8 cellular contexts compared by ENCODE assay signal in the genomic region with DNA sequence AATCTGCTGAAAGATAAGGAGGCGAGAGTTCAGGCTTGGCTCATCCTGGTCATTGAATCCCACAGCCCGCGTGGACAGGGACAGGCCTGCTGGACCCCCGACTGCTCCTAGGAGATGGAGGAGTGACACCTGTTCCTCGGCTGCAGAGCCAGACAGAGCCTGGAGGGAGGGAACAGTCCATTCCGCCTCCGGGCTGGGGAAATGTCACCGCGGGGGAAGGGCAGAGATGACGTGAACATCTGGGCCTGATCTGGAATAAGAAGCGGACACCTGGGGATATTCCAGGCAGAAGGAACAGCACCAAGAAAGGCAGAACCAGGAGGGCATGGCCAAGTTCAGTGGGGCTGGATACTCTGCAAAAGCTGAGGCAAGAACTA. TPM values are rescaled to one million over a fixed set of nuclear protein-coding genes. Genes with fewer than 3 reads are reported as not detected.
DNase-seq lines count a peak whose midpoint lies in the region; ATAC-seq and TF ChIP-seq lines count a peak whose summit lies in the region.

No MANE protein-coding gene starts in this region.

- TF ChIP-seq CTCF in progenitor cell of endocrine pancreas (IDR thresholded peaks at IDR 0.05; ENCODE audit: unreplicated experiment) = no peak

- peaks cover 8% of the 10 kb centered on the region for H3K36me3 ChIP-seq in effector memory CD4-positive, alpha-beta T cell (ENCODE audit: control insufficient read depth, insufficient read depth, low read length)

- DNase-seq in ELF-1 (ENCODE audit: low read depth, low spot score) = peak; percentile 47
- DNase-seq in NCI-H69 (lab: John Stamatoyannopoulos, UW) = peak; percentile 24
- DNase-seq in effector memory CD4-positive, alpha-beta T cell = no peak
- no peak for DNase-seq in progenitor cell of endocrine pancreas (ENCODE audit: low spot score, unreplicated experiment)
- no peak for DNase-seq in occipital lobe (lab: John Stamatoyannopoulos, UW)
- no peak for DNase-seq in activated effector memory CD4-positive, alpha-beta T cell treated with anti-CD3 and anti-CD28 coated beads, Interleukin-2, amount 50 U/mL, for 16 hours
- DNase-seq in SIG-M5 (lab: John Stamatoyannopoulos, UW) = no peak

- no peaks in the 10 kb centered on the region for H3K9me3 ChIP-seq in effector memory CD4-positive, alpha-beta T cell (ENCODE audit: control insufficient read depth, low read length)

- no peaks in the 10 kb centered on the region for H3K27me3 ChIP-seq in effector memory CD4-positive, alpha-beta T cell (replicated peaks; ENCODE audit: control insufficient read depth, insufficient read depth, low read length, poor library complexity, severe bottlenecking)

- H3K9me3 Mint-ChIP-seq in progenitor cell of endocrine pancreas (ENCODE audit: low read depth) = peaks cover 10% of the 10 kb centered on the region

- H3K4me3 ChIP-seq in effector memory CD4-positive, alpha-beta T cell (ENCODE audit: insufficient read depth, low read depth, low read length, poor library complexity, severe bottlenecking) = no peak overlapping the region

- H3K27ac Mint-ChIP-seq in progenitor cell of endocrine pancreas = peak overlapping the region; percentile 98

- no peaks in the 10 kb centered on the region for H3K27me3 Mint-ChIP-seq in progenitor cell of endocrine pancreas

- ATAC-seq in GM18868 (IDR thresholded peaks at IDR 0.05; ENCODE audit: unreplicated experiment) = no peak

- peaks cover 22% of the 10 kb centered on the region for H3K4me1 ChIP-seq in effector memory CD4-positive, alpha-beta T cell (ENCODE audit: control insufficient read depth, insufficient read depth, low read length, poor library complexity, severe bottlenecking)

- H3K4me3 Mint-ChIP-seq in progenitor cell of endocrine pancreas (ENCODE audit: low read depth) = peak overlapping the region; percentile 75

- peaks cover 36% of the 10 kb centered on the region for H3K36me3 Mint-ChIP-seq in progenitor cell of endocrine pancreas (ENCODE audit: insufficient read depth)

- H3K4me1 Mint-ChIP-seq in progenitor cell of endocrine pancreas (ENCODE audit: low read depth) = peaks cover 27% of the 10 kb centered on the region

- peak overlapping the region; percentile 35 for H3K27ac ChIP-seq in effector memory CD4-positive, alpha-beta T cell (ENCODE audit: insufficient read depth, low read length, poor library complexity, severe bottlenecking)

RNA-seq across cellular contexts. Expression of a gene that starts 1.5 kb away (rescaled TPM):
- total RNA-seq in progenitor cell of endocrine pancreas = 18.1 and 19.1 TPM in 2 replicates
- 12.6 TPM for total RNA-seq in occipital lobe

RNA-seq across cellular contexts. Expression of a gene that starts 6.8 kb away (rescaled TPM):
- total RNA-seq in progenitor cell of endocrine pancreas (80.0 and 83.6 TPM in 2 replicates), occipital lobe (28.4 TPM)

RNA-seq across cellular contexts. Expression of a gene that starts 25.0 kb away (rescaled TPM):
- 36.1 and 36.6 TPM in 2 replicates for total RNA-seq in progenitor cell of endocrine pancreas
- 6.9 TPM for total RNA-seq in occipital lobe

RNA-seq across cellular contexts. Expression of a gene that starts 38.4 kb away (rescaled TPM):
- total RNA-seq in progenitor cell of endocrine pancreas = 20.0 and 22.5 TPM in 2 replicates
- 5.9 TPM for total RNA-seq in occipital lobe

RNA-seq across cellular contexts. Expression of a gene that starts 52.4 kb away (rescaled TPM):
- 46.2 and 50.0 TPM in 2 replicates for total RNA-seq in progenitor cell of endocrine pancreas
- total RNA-seq in occipital lobe = 16.1 TPM

Comparison
In these comparisons a context has a peak if more than half of its experiments do, and no peak if none do; other contexts are left out.
1. DNase-seq: peak in ELF-1 (single experiment) and NCI-H69 (single experiment); none in effector memory CD4-positive, alpha-beta T cell (0 of 3), progenitor cell of endocrine pancreas (single experiment), occipital lobe (single experiment), activated effector memory CD4-positive, alpha-beta T cell treated with anti-CD3 and anti-CD28 coated beads, Interleukin-2, amount 50 U/mL, for 16 hours (single experiment) and SIG-M5 (single experiment).